Comparison of ENCODE assay signal across 17 cellular contexts in the genomic region with DNA sequence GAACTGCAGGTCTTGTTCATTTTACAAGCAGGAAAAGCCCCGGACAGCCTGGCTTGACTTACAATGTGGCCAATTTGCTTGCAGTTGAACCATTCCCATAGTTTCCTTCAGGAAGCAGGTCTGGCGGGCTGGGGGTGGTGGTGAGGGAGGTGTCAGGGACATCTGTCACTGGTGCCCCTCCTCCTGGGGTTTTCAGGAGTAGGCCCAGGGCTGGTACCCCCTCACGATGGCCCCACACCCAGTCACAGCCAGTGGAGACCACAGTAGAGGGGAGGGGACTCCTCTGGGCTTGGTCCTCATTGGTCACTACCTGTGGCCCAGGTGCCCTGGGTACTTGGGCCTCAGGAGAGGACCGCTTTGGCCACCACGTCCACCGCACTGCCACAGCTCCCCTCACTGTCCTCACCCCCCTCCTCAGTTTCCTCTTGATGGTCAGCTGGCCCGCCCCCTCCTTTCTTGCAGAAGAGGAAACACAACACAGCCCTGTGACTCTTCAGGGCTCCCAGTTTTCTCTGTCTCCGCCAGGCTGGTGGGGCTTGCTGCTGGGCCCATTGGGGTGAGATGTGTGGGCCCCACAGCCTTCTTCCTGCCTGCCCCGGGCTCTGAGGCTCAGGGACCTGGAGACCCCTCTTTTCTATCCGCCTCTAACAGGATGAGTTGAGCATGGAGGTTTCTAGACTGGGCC. TPM values are rescaled to one million over a fixed set of nuclear protein-coding genes. Genes with fewer than 3 reads are reported as not detected.
DNase-seq lines count a peak whose midpoint lies in the region; ATAC-seq and TF ChIP-seq lines count a peak whose summit lies in the region.
"Had no signal": no experiment of that assay in that cellular context is flagged by ENCODE, and none has a peak within 500 bp of the region (broad histone marks: within the 10 kb centered on the region; RNA-seq: fewer than 3 reads in every experiment).

No MANE protein-coding gene starts in this region.

- H3K27me3 ChIP-seq in heart right ventricle (peaks cover 0 to 43% (median 8%) of the 10 kb centered on the region in 7 donors), neuronal stem cell (ENCODE audit: control insufficient read depth in 3 of 3, insufficient read depth in 3 of 3, low read depth in 1 of 3, low read length in 3 of 3) (peaks cover 0 to 10% (median 0%) of the 10 kb centered on the region in 3 experiments), suprapubic skin (peaks cover 58% of the 10 kb centered on the region)
- H3K27me3 ChIP-seq: MG63 had no signal

- no peak overlapping the region for H4K8ac ChIP-seq in neuronal stem cell (ENCODE audit: low read depth, low read length)

- H3K4me1 ChIP-seq in heart right ventricle: peaks cover 0 to 15% (median 7%) of the 10 kb centered on the region in 9 donors
- peaks cover 23 to 26% of the 10 kb centered on the region in 2 donors for H3K4me1 ChIP-seq in neuronal stem cell (ENCODE audit: control insufficient read depth in 2 of 2, insufficient read depth in 1 of 2, low read depth in 1 of 2, low read length in 2 of 2)
- peaks cover 6% of the 10 kb centered on the region for H3K4me1 ChIP-seq in suprapubic skin

- H3K18ac ChIP-seq in neuronal stem cell (ENCODE audit: low read length): peak overlapping the region; percentile 40

- no peak overlapping the region for H3K23ac ChIP-seq in neuronal stem cell (ENCODE audit: low read depth, low read length, poor library complexity)

- no peak overlapping the region for H3K4ac ChIP-seq in neuronal stem cell (ENCODE audit: low read length)

- TF ChIP-seq CTCF in heart right ventricle (IDR thresholded peaks at IDR 0.05) (no peak), brain (conservative IDR thresholded peaks at IDR 0.05) (no peak), suprapubic skin (IDR thresholded peaks at IDR 0.05) (no peak)

- peak overlapping the region; percentile 22 for H3K9ac ChIP-seq in neuronal stem cell (ENCODE audit: low read depth, low read length, poor library complexity)

- H3K36me3 ChIP-seq in heart right ventricle (no peaks in the 10 kb centered on the region), neuronal stem cell (replicated peaks in 1 of 2; ENCODE audit: control insufficient read depth in 2 of 2, insufficient read depth in 2 of 2, low read length in 2 of 2) (no peaks in the 10 kb centered on the region), suprapubic skin (no peaks in the 10 kb centered on the region)
- H3K36me3 ChIP-seq: MG63 had no signal

- WGBS in heart right ventricle, 2 donors: 53 to 63% methylated on average over 10 of the region's 10 CpGs
- WGBS in neuronal stem cell (ENCODE audit: extremely low coverage in 2 of 2, insufficient read length in 2 of 2, insufficient replicate concordance in 1 of 2), 2 donors: no CpG with 5 or more reads among the region's 10 CpGs
- WGBS in suprapubic skin: 71% methylated on average over 7 of the region's 10 CpGs

- TF ChIP-seq EP300 in suprapubic skin (IDR thresholded peaks at IDR 0.05): no peak

- H2BK15ac ChIP-seq in neuronal stem cell (ENCODE audit: low read length): peak overlapping the region; percentile 12

- H3K9me3 ChIP-seq in heart right ventricle: no peaks in the 10 kb centered on the region
- no peaks in the 10 kb centered on the region for H3K9me3 ChIP-seq in neuronal stem cell (replicated peaks in 1 of 2; ENCODE audit: control insufficient read depth in 2 of 2, insufficient read depth in 1 of 2, low read depth in 1 of 2, low read length in 2 of 2)
- H3K9me3 ChIP-seq in suprapubic skin: no peaks in the 10 kb centered on the region
- H3K9me3 ChIP-seq: MG63 had no signal

- peak overlapping the region; percentile 43 for H2BK12ac ChIP-seq in neuronal stem cell (ENCODE audit: low read length)

- no peak for TF ChIP-seq POLR2A in suprapubic skin (IDR thresholded peaks at IDR 0.05)

- H3K27ac Mint-ChIP-seq in brain: peak overlapping the region in 3 of 5 experiments; percentile 85 to 98 (median 94)
- H3K27ac Mint-ChIP-seq: activated CD4-positive, alpha-beta memory T cell treated with anti-CD3 and anti-CD28 coated beads, Interleukin-2, amount 10 ng/mL, durations not matched to agents 7 days and 5 days; activated naive CD4-positive, alpha-beta T cell treated with anti-CD3 and anti-CD28 coated beads for 36 hours had no signal

- no peak overlapping the region for H3K4me3 ChIP-seq in heart right ventricle
- no peak overlapping the region for H3K4me3 ChIP-seq in neuronal stem cell (ENCODE audit: low read length in 2 of 2)
- no peak overlapping the region for H3K4me3 ChIP-seq in suprapubic skin
- H3K4me3 ChIP-seq: MG63 had no signal

- no peak overlapping the region for H3K4me3 Mint-ChIP-seq in brain
- H3K4me3 Mint-ChIP-seq: activated CD4-positive, alpha-beta memory T cell treated with anti-CD3 and anti-CD28 coated beads, Interleukin-2, amount 10 ng/mL, durations not matched to agents 7 days and 5 days; activated naive CD4-positive, alpha-beta T cell treated with anti-CD3 and anti-CD28 coated beads for 36 hours; activated T-cell treated with anti-CD3 and anti-CD28 coated beads, Interleukin-2, amount 50 U/mL, for 24 hours had no signal

- H2AFZ ChIP-seq in neuronal stem cell (ENCODE audit: low read length): peak overlapping the region; percentile 46

- H3K14ac ChIP-seq in neuronal stem cell (ENCODE audit: low read length): no peak overlapping the region

- H2AK5ac ChIP-seq in neuronal stem cell (ENCODE audit: low read depth, low read length): peak overlapping the region; percentile 85

- no peaks in the 10 kb centered on the region for H3K36me3 Mint-ChIP-seq in brain
- H3K36me3 Mint-ChIP-seq: type B pancreatic cell had no signal

- H3K4me1 Mint-ChIP-seq in brain: peaks cover 83% of the 10 kb centered on the region

- peak; percentile 10 for DNase-seq in left cardiac atrium
- no peak for DNase-seq in heart right ventricle
- no peak for DNase-seq in neuronal stem cell (ENCODE audit: low spot score)
- no peak for DNase-seq in NCI-H526 treated with DMSO at 0.1 percent for 48 hours (lab: John Stamatoyannopoulos, UW)
- DNase-seq in suprapubic skin (ENCODE audit: low spot score in 2 of 2): no peak
- DNase-seq: activated CD4-positive, alpha-beta memory T cell treated with anti-CD3 and anti-CD28 coated beads, Interleukin-2, amount 10 ng/mL, durations not matched to agents 7 days and 5 days; NCI-H1436; NCI-H510A treated with DMSO at 0.1 percent for 48 hours had no signal

- H2BK5ac ChIP-seq in neuronal stem cell (ENCODE audit: low read length): no peak overlapping the region

- H2BK120ac ChIP-seq in neuronal stem cell (ENCODE audit: low read depth, low read length): no peak overlapping the region

- H3K9me3 Mint-ChIP-seq in brain: peaks cover 0 to 6% (median 0%) of the 10 kb centered on the region in 5 experiments
- H3K9me3 Mint-ChIP-seq: activated CD4-positive, alpha-beta memory T cell treated with anti-CD3 and anti-CD28 coated beads, Interleukin-2, amount 10 ng/mL, durations not matched to agents 7 days and 5 days; activated naive CD4-positive, alpha-beta T cell treated with anti-CD3 and anti-CD28 coated beads for 36 hours; activated T-cell treated with anti-CD3 and anti-CD28 coated beads, Interleukin-2, amount 50 U/mL, for 24 hours; type B pancreatic cell had no signal

- H3K27ac ChIP-seq in heart right ventricle (no peak overlapping the region), neuronal stem cell (replicated peaks; ENCODE audit: low read length) (no peak overlapping the region), suprapubic skin (no peak overlapping the region)
- H3K27ac ChIP-seq: C4-2B, epithelial cell of prostate had no signal

- peaks cover 8% of the 10 kb centered on the region for H3K27me3 Mint-ChIP-seq in brain

- H4K91ac ChIP-seq in neuronal stem cell (ENCODE audit: low read depth, low read length, poor library complexity): peak overlapping the region; percentile 67

- intact Hi-C loops in left cardiac atrium (cut with DNase I) (no loop called here), heart right ventricle (cut with DNase I) (no loop called here)

- no peaks in the 10 kb centered on the region for H3K79me1 ChIP-seq in neuronal stem cell (ENCODE audit: low read depth, low read length)

- H3K4me2 ChIP-seq in neuronal stem cell (ENCODE audit: insufficient read depth, low read length, poor library complexity, severe bottlenecking): no peak overlapping the region

- ATAC-seq in left cardiac atrium: no peak
- no peak for ATAC-seq in heart right ventricle
- no peak for ATAC-seq in GM18861 (IDR thresholded peaks at IDR 0.05; ENCODE audit: unreplicated experiment)
- ATAC-seq in GM18517 (IDR thresholded peaks at IDR 0.05; ENCODE audit: unreplicated experiment): no peak

RNA-seq across cellular contexts. Expression of a gene that starts 39.8 kb away (rescaled TPM):
- total RNA-seq in left cardiac atrium (1 to 10 TPM; 1.4 to 4.2 TPM), heart right ventricle (1 to 10 TPM in 4 of 10 donors, under 1 TPM in 6; 0.15 to 1.7 (median 0.78) TPM), suprapubic skin (under 1 TPM; 0.17 to 0.89 (median 0.22) TPM)
- polyA plus RNA-seq in heart right ventricle (under 1 TPM; 0.37 to 0.43 TPM), brain (ENCODE audit: insufficient read depth, low read depth, low replicate concordance) (22.9 TPM)
- polyA plus RNA-seq in neuronal stem cell (2013, experiment 1 of 2): 3.6 TPM
- polyA plus RNA-seq in neuronal stem cell (2013, experiment 2 of 2): 3.6 TPM
- total RNA-seq: activated CD4-positive, alpha-beta memory T cell treated with anti-CD3 and anti-CD28 coated beads, Interleukin-2, amount 10 ng/mL, durations not matched to agents 7 days and 5 days; activated naive CD4-positive, alpha-beta T cell treated with anti-CD3 and anti-CD28 coated beads for 36 hours had no signal
